In genomic region chr2:117470311-117471095, GRCh38 we compare ENCODE assay signal across 8 cellular contexts.
DNase-seq lines count a peak whose midpoint lies in the region; TF ChIP-seq lines count a peak whose summit lies in the region.

No MANE protein-coding gene starts in this region.

- H3K27ac ChIP-seq in 22Rv1, result no peak overlapping the region

- peak overlapping the region; percentile 65 for H3K27ac Mint-ChIP-seq in glutamatergic neuron (ENCODE audit: unreplicated experiment)

- DNase-seq in GM10266 (ENCODE audit: extremely low spot score), result peak; percentile 10
- DNase-seq in HT-29 (ENCODE audit: low spot score), result peak; percentile 78
- DNase-seq in RKO (ENCODE audit: low spot score), result peak; percentile 63
- DNase-seq in glutamatergic neuron, result peak; percentile 60
- DNase-seq in superior temporal gyrus (ENCODE audit: extremely low spot score), result peak; percentile 41
- no peak for DNase-seq in NCI-H187 (lab: John Stamatoyannopoulos, UW)
- DNase-seq in NCI-H226, result no peak

- TF ChIP-seq CTCF in 22Rv1 (IDR thresholded peaks at IDR 0.05) (peak; percentile 34), GM10266 (IDR thresholded peaks at IDR 0.05; ENCODE audit: control insufficient read depth, insufficient read depth, low read depth, missing control alignments) (peak; percentile 54), glutamatergic neuron (IDR thresholded peaks at IDR 0.05; ENCODE audit: partially characterized antibody, unreplicated experiment) (peak; percentile 90)

- no peak overlapping the region for H3K4me3 Mint-ChIP-seq in glutamatergic neuron (ENCODE audit: unreplicated experiment)

- H3K4me1 Mint-ChIP-seq in glutamatergic neuron (ENCODE audit: low read depth, unreplicated experiment), result peaks cover 3% of the 10 kb centered on the region

- H3K36me3 Mint-ChIP-seq in glutamatergic neuron (ENCODE audit: unreplicated experiment), result peaks cover 3% of the 10 kb centered on the region

- peaks cover 4% of the 10 kb centered on the region for H3K27me3 Mint-ChIP-seq in glutamatergic neuron (ENCODE audit: unreplicated experiment)

- H3K9me3 Mint-ChIP-seq in glutamatergic neuron (ENCODE audit: unreplicated experiment), result no peaks in the 10 kb centered on the region

Comparison
In these comparisons a context has a peak if more than half of its experiments do, and no peak if none do; other contexts are left out.
1. CTCF ChIP-seq: peak in every context shown above with its lines; median percentile 90 in glutamatergic neuron; 54 in GM10266; 34 in 22Rv1.
2. DNase-seq: peak in GM10266 (single experiment), HT-29 (single experiment), RKO (single experiment), glutamatergic neuron (single experiment) and superior temporal gyrus (single experiment); none in NCI-H187 (0 of 2) and NCI-H226 (single experiment).